31 cellular contexts compared by ENCODE assay signal in the genomic region with DNA sequence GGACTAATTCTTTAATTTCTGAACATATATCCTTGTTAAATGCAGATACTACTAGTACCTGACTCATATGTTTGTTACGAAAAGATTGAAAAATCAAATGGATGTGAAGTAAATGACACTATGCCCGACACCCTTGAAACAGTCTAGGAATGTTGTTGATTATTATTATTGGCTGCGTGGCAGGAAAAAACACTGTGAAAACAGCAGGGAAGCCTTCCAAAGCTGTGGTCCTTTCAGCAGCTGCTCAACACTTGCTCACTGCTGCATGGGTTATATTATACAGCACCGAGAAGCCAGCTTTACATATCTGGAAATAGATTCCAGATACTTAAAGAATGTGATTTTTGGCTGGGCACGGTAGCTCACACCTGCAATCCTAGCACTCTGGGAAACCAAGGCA. TPM values are rescaled to one million over a fixed set of nuclear protein-coding genes. Genes with fewer than 3 reads are reported as not detected.
DNase-seq lines count a peak whose midpoint lies in the region; ATAC-seq and TF ChIP-seq lines count a peak whose summit lies in the region.
"Had no signal": no experiment of that assay in that cellular context is flagged by ENCODE, and none has a peak within 500 bp of the region (broad histone marks: within the 10 kb centered on the region; RNA-seq: fewer than 3 reads in every experiment).

No MANE protein-coding gene starts in this region.

- CTCF ChIA-PET in AG04449 (lab: Yijun Ruan, JAX), result interaction anchor here (0.5 to 2.2 kb wide), 3 partner anchors 24 to 352 kb away, joined by 3 to 5 read pairs (median 5); no protein-coding TSS in a partner anchor

- H3K4me3 ChIP-seq in AG04449 (ENCODE audit: low read depth, low read length), result no peak overlapping the region
- H3K4me3 ChIP-seq in brain microvascular endothelial cell (ENCODE audit: low read depth, low read length), result no peak overlapping the region
- no peak overlapping the region for H3K4me3 ChIP-seq in lower leg skin (ENCODE audit: low read depth, poor library complexity, severe bottlenecking)
- H3K4me3 ChIP-seq: A549, BLaER1, SJSA1, smooth muscle cell had no signal

- POLR2A ChIA-PET in AG04449 (lab: Yijun Ruan, JAX), result no interaction called here

- TF ChIP-seq CTCF in AG04449 (IDR thresholded peaks at IDR 0.05; ENCODE audit: insufficient read depth, low read length, missing control alignments) (no peak), brain microvascular endothelial cell (IDR thresholded peaks at IDR 0.05; ENCODE audit: low read depth, low read length, missing control alignments) (no peak), lower leg skin (IDR thresholded peaks at IDR 0.05) (no peak)

- ATAC-seq in left cardiac atrium, result peak; percentile 72 to 77
- no peak for ATAC-seq in left lobe of liver
- ATAC-seq: A549; activated naive CD4-positive, alpha-beta T cell treated with anti-CD3 and anti-CD28 coated beads, Interleukin-2, amount 50 U/mL, for 72 hours; esophagus mucosa had no signal

- H3K36me3 ChIP-seq in brain microvascular endothelial cell (replicated peaks), result no peaks in the 10 kb centered on the region
- H3K36me3 ChIP-seq: BLaER1, SJSA1 had no signal

- DNase-seq in AG04449 (ENCODE audit: low read depth, low spot score), result peak; percentile 60
- peak; percentile 62 for DNase-seq in GM03348 (ENCODE audit: low spot score)
- peak; percentile 64 for DNase-seq in brain microvascular endothelial cell
- DNase-seq in left cardiac atrium, result no peak
- no peak for DNase-seq in superior temporal gyrus (ENCODE audit: extremely low spot score)
- no peak for DNase-seq in left lobe of liver (ENCODE audit: low spot score)
- DNase-seq in lower leg skin (ENCODE audit: low spot score in 2 of 2), result no peak
- no peak for DNase-seq in C1 segment of cervical spinal cord (lab: John Stamatoyannopoulos, UW)
- DNase-seq: activated CD4-positive, alpha-beta T cell treated with anti-CD3 and anti-CD28 coated beads for 48 hours; activated effector memory CD4-positive, alpha-beta T cell treated with Interleukin-2 at 50 U/mL for 16 hours; activated T-cell treated with anti-CD3 and anti-CD28 coated beads for 4 hours; dermis blood vessel endothelial cell; endodermal cell; immature natural killer cell; NCI-H1436; NCI-H446 treated with DMSO at 0.1 percent for 48 hours; NCI-H82; retina; stimulated activated naive CD4-positive, alpha-beta T cell had no signal

- intact Hi-C loops in left cardiac atrium (cut with DNase I) (no loop called here), lower leg skin (cut with DNase I; ENCODE audit: low total_unique reads) (no loop called here)

- in situ Hi-C loops in brain microvascular endothelial cell (cut with HindIII; ENCODE audit: low pct_ligation_motif_present, low sequenced_read_pairs), result no loop called here

- TF ChIP-seq POLR2A in lower leg skin (IDR thresholded peaks at IDR 0.05), result no peak

- H3K27ac ChIP-seq in brain microvascular endothelial cell, result no peak overlapping the region
- H3K27ac ChIP-seq: A549, BLaER1, HL-60, KMS-11, parathyroid adenoma, SJSA1 had no signal

- no peaks in the 10 kb centered on the region for H3K27me3 ChIP-seq in brain microvascular endothelial cell (replicated peaks)
- H3K27me3 ChIP-seq: BLaER1, SJSA1 had no signal

- WGBS in lower leg skin, 2 donors, result 51 to 58% methylated on average over 5 of the region's 5 CpGs

RNA-seq across cellular contexts. Expression of gene CRYGD, which starts 26.5 kb away (rescaled TPM):
- total RNA-seq in left cardiac atrium, result not detected
- not detected for total RNA-seq in left lobe of liver
- not detected for total RNA-seq in lower leg skin
- total RNA-seq: activated naive CD4-positive, alpha-beta T cell treated with anti-CD3 and anti-CD28 coated beads, Interleukin-2, amount 50 U/mL, for 72 hours; dermis blood vessel endothelial cell; esophagus mucosa; mesenteric fat pad; SJSA1; smooth muscle cell; ureter had no signal

RNA-seq across cellular contexts. Expression of gene CRYGC, which starts 31.8 kb away (rescaled TPM):
- total RNA-seq in left cardiac atrium, result not detected
- not detected for total RNA-seq in left lobe of liver
- not detected for total RNA-seq in lower leg skin
- total RNA-seq: activated naive CD4-positive, alpha-beta T cell treated with anti-CD3 and anti-CD28 coated beads, Interleukin-2, amount 50 U/mL, for 72 hours; dermis blood vessel endothelial cell; endodermal cell; esophagus mucosa; mesenteric fat pad; SJSA1; smooth muscle cell; temporal lobe; ureter had no signal

RNA-seq across cellular contexts. Expression of gene CRYGB, which starts 48.2 kb away (rescaled TPM):
- total RNA-seq in left cardiac atrium (not detected), left lobe of liver (not detected), lower leg skin (not detected)
- total RNA-seq: activated naive CD4-positive, alpha-beta T cell treated with anti-CD3 and anti-CD28 coated beads, Interleukin-2, amount 50 U/mL, for 72 hours; dermis blood vessel endothelial cell; esophagus mucosa; mesenteric fat pad; SJSA1; smooth muscle cell; temporal lobe; ureter had no signal

Comparison
In these comparisons a context has a peak if more than half of its experiments do, and no peak if none do; other contexts are left out.
1. DNase-seq: peak in AG04449 (single experiment), GM03348 (single experiment) and brain microvascular endothelial cell (single experiment); none in left cardiac atrium (single experiment), superior temporal gyrus (single experiment), left lobe of liver (single experiment), lower leg skin (0 of 2) and C1 segment of cervical spinal cord (0 of 14).